Comparison of ENCODE assay signal across 9 cellular contexts in genomic region chr17:27793168-27793905, GRCh38. TPM values are rescaled to one million over a fixed set of nuclear protein-coding genes. Genes with fewer than 3 reads are reported as not detected.
A peak's percentile ranks its signal among the peaks of the same experiment; 100 is the strongest.
DNase-seq lines count a peak whose midpoint lies in the region; ATAC-seq and TF ChIP-seq lines count a peak whose summit lies in the region.
"Had no signal": no experiment of that assay in that cellular context is flagged by ENCODE, and none has a peak within 500 bp of the region (broad histone marks: within the 10 kb centered on the region; RNA-seq: fewer than 3 reads in every experiment).

No MANE protein-coding gene starts in this region.

- H3K4me3 ChIP-seq in stomach: peak overlapping the region; percentile 30 to 47 (median 34)

- peaks cover 4% of the 10 kb centered on the region for H3K4me1 Mint-ChIP-seq in activated naive CD8-positive, alpha-beta T cell treated with anti-CD3 and anti-CD28 coated beads, Interleukin-2, amount 50 U/mL, for 24 hours

- H3K36me3 Mint-ChIP-seq in activated naive CD8-positive, alpha-beta T cell treated with anti-CD3 and anti-CD28 coated beads, Interleukin-2, amount 50 U/mL, for 24 hours (ENCODE audit: low read depth): no peaks in the 10 kb centered on the region

- no peak overlapping the region for H3K27ac Mint-ChIP-seq in activated naive CD8-positive, alpha-beta T cell treated with anti-CD3 and anti-CD28 coated beads, Interleukin-2, amount 50 U/mL, for 24 hours

- no peak for TF ChIP-seq CTCF in stomach (IDR thresholded peaks at IDR 0.05)

- peak overlapping the region; percentile 16 for H3K4me3 Mint-ChIP-seq in activated naive CD8-positive, alpha-beta T cell treated with anti-CD3 and anti-CD28 coated beads, Interleukin-2, amount 50 U/mL, for 24 hours

- H3K27me3 Mint-ChIP-seq in activated naive CD8-positive, alpha-beta T cell treated with anti-CD3 and anti-CD28 coated beads, Interleukin-2, amount 50 U/mL, for 24 hours: peaks cover 44% of the 10 kb centered on the region

- no peaks in the 10 kb centered on the region for H3K9me3 ChIP-seq in stomach

- no peaks in the 10 kb centered on the region for H3K36me3 ChIP-seq in stomach

- TF ChIP-seq EP300 in stomach (IDR thresholded peaks at IDR 0.05): no peak

- no peak overlapping the region for H3K27ac ChIP-seq in stomach
- H3K27ac ChIP-seq: C4-2B had no signal

- WGBS in stomach, 5 donors: 3 to 11% (median 5%) methylated on average over 17 to 58 of the region's 58 CpGs

- TF ChIP-seq POLR2A in stomach (IDR thresholded peaks at IDR 0.05): no peak

- intact Hi-C loops in stomach (cut with DNase I; ENCODE audit: low total_unique reads): no loop called here

- H3K27me3 ChIP-seq in stomach: peaks cover 0 to 51% (median 23%) of the 10 kb centered on the region in 3 donors

- H3K9me3 Mint-ChIP-seq in activated naive CD8-positive, alpha-beta T cell treated with anti-CD3 and anti-CD28 coated beads, Interleukin-2, amount 50 U/mL, for 24 hours: no peaks in the 10 kb centered on the region

- H3K4me1 ChIP-seq in stomach: peaks cover 10 to 17% (median 16%) of the 10 kb centered on the region in 4 donors

- DNase-seq in NCI-H748 (lab: John Stamatoyannopoulos, UW; ENCODE audit: unreplicated experiment): peak; percentile 80
- no peak for DNase-seq in NCI-H748 treated with DMSO at 0.1 percent for 48 hours (lab: John Stamatoyannopoulos, UW)
- peak; percentile 8 for DNase-seq in activated naive CD8-positive, alpha-beta T cell treated with anti-CD3 and anti-CD28 coated beads, Interleukin-2, amount 50 U/mL, for 24 hours
- DNase-seq in inferior parietal cortex (ENCODE audit: extremely low spot score): peak; percentile 23
- no peak for DNase-seq in stomach
- no peak for DNase-seq in KG1 (lab: John Stamatoyannopoulos, UW)
- no peak for DNase-seq in COLO668 (lab: John Stamatoyannopoulos, UW; ENCODE audit: unreplicated experiment)
- DNase-seq in amniotic stem cell (lab: John Stamatoyannopoulos, UW): no peak

- ATAC-seq in activated naive CD8-positive, alpha-beta T cell treated with anti-CD3 and anti-CD28 coated beads, Interleukin-2, amount 50 U/mL, for 24 hours: peak; percentile 35

RNA-seq across cellular contexts. Expression of gene NOS2, which starts 7.0 kb away (rescaled TPM):
- under 1 TPM in 2 of 5 donors, not detected in 3; 0.18 to 0.87 TPM for total RNA-seq in stomach
- polyA plus RNA-seq in stomach: under 1 TPM in 1 of 3 donors, not detected in 2; 0.20 TPM

Comparison
In these comparisons a context has a peak if more than half of its experiments do, and no peak if none do; other contexts are left out.
1. DNase-seq: peak in NCI-H748 (single experiment), activated naive CD8-positive, alpha-beta T cell treated with anti-CD3 and anti-CD28 coated beads, Interleukin-2, amount 50 U/mL, for 24 hours (single experiment) and inferior parietal cortex (single experiment); none in NCI-H748 treated with DMSO at 0.1 percent for 48 hours (single experiment), stomach (single experiment), KG1 (single experiment), COLO668 (single experiment) and amniotic stem cell (single experiment).